In genomic region chr20:57866250-57867106, GRCh38 we compare ENCODE assay signal across 17 cellular contexts.
"Had no signal": no experiment of that assay in that cellular context is flagged by ENCODE, and none has a peak within 500 bp of the region (broad histone marks: within the 10 kb centered on the region; RNA-seq: fewer than 3 reads in every experiment).

No MANE protein-coding gene starts in this region.

- FAIRE-seq: TTC549 had no signal

- H3K4me1 ChIP-seq: psoas muscle had no signal

- H3K27ac ChIP-seq: psoas muscle had no signal

- H3K4me3 ChIP-seq: psoas muscle had no signal

- H3K9me3 Mint-ChIP-seq: activated naive CD4-positive, alpha-beta T cell treated with anti-CD3 and anti-CD28 coated beads, Interleukin-2, amount 50 U/mL, for 72 hours; dendritic cell treated with granulocyte-macrophage colony-stimulating factor and Interleukin-4, amounts not matched to agents 40 ng/mL and 50 ng/mL, for 4 days; effector memory CD8-positive, alpha-beta T cell; stimulated activated naive CD8-positive, alpha-beta T cell treated with anti-CD3 and anti-CD28 coated beads, Interleukin-15, Interleukin-2, amounts not matched to agents 100 ng/mL and 50 ng/mL, for 24 hours had no signal

- H3K9me3 ChIP-seq: psoas muscle had no signal

- ATAC-seq: activated CD4-positive, CD25-positive, alpha-beta regulatory T cell treated with anti-CD3 and anti-CD28 coated beads, Interleukin-2, amount 50 U/mL, for 24 hours; activated naive CD4-positive, alpha-beta T cell treated with anti-CD3 and anti-CD28 coated beads, Interleukin-2, amount 50 U/mL, for 72 hours; effector memory CD8-positive, alpha-beta T cell; left colon; psoas muscle; T-helper 17 cell had no signal

- H3K4me3 Mint-ChIP-seq: brain; dendritic cell treated with granulocyte-macrophage colony-stimulating factor and Interleukin-4, amounts not matched to agents 40 ng/mL and 50 ng/mL, for 4 days; nephron progenitor cell; stimulated activated naive CD8-positive, alpha-beta T cell treated with anti-CD3 and anti-CD28 coated beads, Interleukin-15, Interleukin-2, amounts not matched to agents 100 ng/mL and 50 ng/mL, for 24 hours had no signal

- DNase-seq: activated CD4-positive, alpha-beta T cell treated with anti-CD3 and anti-CD28 coated beads, Interleukin-2, amount 50 U/mL, for 4 hours; activated effector memory CD4-positive, alpha-beta T cell treated with Interleukin-2 at 50 U/mL for 16 hours; activated T-cell treated with anti-CD3 and anti-CD28 coated beads, Interleukin-2, amount 50 U/mL, for 1 hour; amniotic stem cell; effector memory CD8-positive, alpha-beta T cell; left colon; nephron progenitor cell; psoas muscle; stimulated activated CD4-positive, alpha-beta T cell treated with anti-CD3 and anti-CD28 coated beads, Interleukin-15, amount 100 ng/mL, for 24 hours; stimulated activated CD4-positive, alpha-beta T cell treated with anti-CD3 and anti-CD28 coated beads, Interleukin-4, amount 100 ng/mL, for 24 hours; T-helper 17 cell had no signal

- H3K36me3 Mint-ChIP-seq: activated naive CD4-positive, alpha-beta T cell treated with anti-CD3 and anti-CD28 coated beads, Interleukin-2, amount 50 U/mL, for 72 hours; brain had no signal
